In genomic region chr10:6746782-6747181, GRCh38 we compare ENCODE assay signal across 1 cellular context.
TF ChIP-seq lines count a peak whose summit lies in the region.

No MANE protein-coding gene starts in this region.

TF ChIP-seq in H1, 55 proteins besides CTCF, POLR2A, EP300 and RAD21 (continued from another document):
- TF ChIP-seq ATF2 (IDR thresholded peaks at IDR 0.05; ENCODE audit: low read length) (no peak), ZNF274 (IDR thresholded peaks at IDR 0.05; ENCODE audit: borderline replicate concordance, extremely low read depth, low read length) (no peak), HDAC6 (IDR thresholded peaks at IDR 0.05; ENCODE audit: low read depth, low read length) (no peak), KDM1A (IDR thresholded peaks at IDR 0.05; ENCODE audit: borderline replicate concordance, low read length) (no peak), RNF2 (IDR thresholded peaks at IDR 0.05; ENCODE audit: borderline replicate concordance, low read depth, low read length, missing control alignments, poor library complexity, severe bottlenecking) (no peak), USF2 (IDR thresholded peaks at IDR 0.05; ENCODE audit: low read length) (no peak), TEAD4 (IDR thresholded peaks at IDR 0.05; ENCODE audit: low read depth, low read length) (no peak), POLR2AphosphoS5 (IDR thresholded peaks at IDR 0.05; ENCODE audit: low read depth, low read length) (no peak), YY1 (IDR thresholded peaks at IDR 0.05; ENCODE audit: low read depth, low read length) (no peak)
- TF ChIP-seq, protein P1, sequence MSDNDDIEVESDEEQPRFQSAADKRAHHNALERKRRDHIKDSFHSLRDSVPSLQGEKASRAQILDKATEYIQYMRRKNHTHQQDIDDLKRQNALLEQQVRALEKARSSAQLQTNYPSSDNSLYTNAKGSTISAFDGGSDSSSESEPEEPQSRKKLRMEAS (IDR thresholded peaks at IDR 0.05): no peak
